Comparison of ENCODE assay signal across 1 cellular context in the genomic region with DNA sequence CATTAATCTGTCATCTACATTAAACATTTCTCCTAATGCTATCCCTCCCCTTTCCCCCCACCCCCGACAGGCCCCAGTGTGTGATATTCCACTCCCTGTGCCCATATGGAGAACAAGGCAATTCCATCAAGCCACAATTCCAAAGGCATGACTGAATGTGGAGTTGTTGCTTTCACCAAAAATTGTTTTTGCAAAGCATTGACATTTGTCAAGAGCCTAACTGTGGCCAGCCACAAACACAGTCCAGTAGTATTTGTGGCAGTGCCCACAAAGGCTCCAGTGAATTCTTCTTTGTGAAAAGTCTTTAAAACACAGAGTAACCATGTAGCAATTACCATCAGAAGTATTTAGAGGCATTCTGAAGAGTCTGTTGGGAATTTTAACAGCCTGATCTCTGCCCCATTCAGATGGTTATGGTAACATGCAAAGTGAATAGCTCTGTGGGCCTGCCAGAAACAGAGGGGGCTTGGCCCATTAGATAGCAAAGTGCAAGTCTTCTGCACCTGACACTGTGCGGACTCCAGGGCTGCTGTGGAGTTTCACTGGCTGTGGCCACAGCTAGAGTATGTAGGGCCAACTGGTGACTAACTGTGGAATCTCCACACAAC.
TF ChIP-seq lines count a peak whose summit lies in the region.

No MANE protein-coding gene starts in this region.

TF ChIP-seq in H1, 55 proteins besides CTCF, POLR2A, EP300 and RAD21:
- TF ChIP-seq NANOG (IDR thresholded peaks at IDR 0.05; ENCODE audit: insufficient read depth, low read depth, low read length, poor library complexity, severe bottlenecking) = peak; percentile 58
- no peak for TF ChIP-seq ZNF274 (IDR thresholded peaks at IDR 0.05; ENCODE audit: borderline replicate concordance, extremely low read depth, low read length)
- TF ChIP-seq CTBP2 (IDR thresholded peaks at IDR 0.05; ENCODE audit: borderline replicate concordance, insufficient read depth, insufficient read length, low read length) = no peak
